Comparison of ENCODE assay signal across 11 cellular contexts in the genomic region with DNA sequence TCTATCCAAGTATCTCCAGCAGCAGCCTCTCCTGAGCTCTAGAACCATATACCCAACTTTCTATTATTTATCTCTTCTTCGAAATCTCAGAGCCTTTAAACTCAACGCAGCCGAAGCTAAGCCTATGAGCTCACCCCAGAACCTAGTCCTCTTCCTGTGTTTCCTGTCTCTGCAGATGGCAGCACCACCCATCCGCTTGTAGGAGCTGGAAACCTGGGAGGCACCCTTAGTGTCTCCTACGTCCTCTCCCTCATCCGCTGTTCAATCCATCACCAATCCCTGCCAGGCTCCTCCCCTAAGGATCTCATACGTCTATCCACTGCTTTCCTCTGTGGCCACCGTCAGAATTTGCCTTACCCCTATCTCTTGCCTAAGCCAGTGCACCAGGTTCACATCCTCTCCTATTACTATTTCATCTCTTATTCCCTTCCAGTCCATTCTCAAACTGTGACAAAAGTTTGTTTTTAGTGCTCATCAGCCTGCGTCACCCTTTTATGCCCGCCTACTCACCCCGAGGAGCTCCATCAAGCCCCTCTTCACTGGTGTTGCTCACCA. TPM values are rescaled to one million over a fixed set of nuclear protein-coding genes. Genes with fewer than 3 reads are reported as not detected.
DNase-seq lines count a peak whose midpoint lies in the region; ATAC-seq, FAIRE-seq and TF ChIP-seq lines count a peak whose summit lies in the region.
"Had no signal": no experiment of that assay in that cellular context is flagged by ENCODE, and none has a peak within 500 bp of the region (broad histone marks: within the 10 kb centered on the region; RNA-seq: fewer than 3 reads in every experiment).

No MANE protein-coding gene starts in this region.

- H3K4me1 ChIP-seq in K562 (replicated peaks in 1 of 2; ENCODE audit: control insufficient read depth in 2 of 2, insufficient read depth in 2 of 2, low read length in 2 of 2) (peaks cover 3 to 32% of the 10 kb centered on the region in 2 experiments; a peak in 4 of 5 replicates), transverse colon (peaks cover 32 to 96% (median 73%) of the 10 kb centered on the region in 4 donors), A673 (ENCODE audit: insufficient read depth, low read length, poor library complexity, severe bottlenecking) (peaks cover 46% of the 10 kb centered on the region)

- peaks cover 85% of the 10 kb centered on the region for H3K4me1 Mint-ChIP-seq in activated naive CD4-positive, alpha-beta T cell treated with anti-CD3 and anti-CD28 coated beads, Interleukin-2, amount 50 U/mL, for 24 hours
- H3K4me1 Mint-ChIP-seq in mesothelial cell of epicardium = peaks cover 90% of the 10 kb centered on the region

- in situ Hi-C loops in K562 (cut with MboI) (no loop called here), transverse colon (cut with MboI; ENCODE audit: low pct_ligation_motif_present in 1 of 4, low pct_unique_long_range_greater_than_20kb in 1 of 4, low sequenced_read_pairs in 3 of 4) (no loop called here)

- H3K27ac Mint-ChIP-seq in activated naive CD4-positive, alpha-beta T cell treated with anti-CD3 and anti-CD28 coated beads, Interleukin-2, amount 50 U/mL, for 24 hours = peak overlapping the region; percentile 9
- peak overlapping the region; percentile 92 for H3K27ac Mint-ChIP-seq in mesothelial cell of epicardium

- H3K4me2 ChIP-seq in K562 (ENCODE audit: insufficient read depth, low read length) = peak overlapping the region; percentile 1; the same call in 1 of the 2 replicates

- no TSS peak for BruUV-seq in K562 (replicated peaks; lab: Mats Ljungman, UMichigan)
- BruUV-seq in A673 (replicated peaks; lab: Mats Ljungman, UMichigan) = no TSS peak

- no peak overlapping the region for H3K9ac ChIP-seq in K562 (ENCODE audit: insufficient read depth in 1 of 2, low read depth in 2 of 2, low read length in 2 of 2)

- H3K27ac ChIP-seq in K562 (ENCODE audit: extremely low read depth, low read depth, low read length) (no peak overlapping the region), transverse colon (peak overlapping the region; percentile 27 to 96 (median 74)), A673 (ENCODE audit: low read depth, low read length, poor library complexity, severe bottlenecking) (no peak overlapping the region)

- no peak overlapping the region for H2AFZ ChIP-seq in K562 (ENCODE audit: low read depth, low read length)

- H3K36me3 Mint-ChIP-seq in activated naive CD4-positive, alpha-beta T cell treated with anti-CD3 and anti-CD28 coated beads, Interleukin-2, amount 50 U/mL, for 24 hours = peaks cover 7% of the 10 kb centered on the region
- H3K36me3 Mint-ChIP-seq in mesothelial cell of epicardium = no peaks in the 10 kb centered on the region

- H3K79me2 ChIP-seq in K562 (ENCODE audit: control insufficient read depth, insufficient read depth, low read length) = peaks cover 61% of the 10 kb centered on the region

- ATAC-seq in K562 (peak; percentile 23), HG02870 (IDR thresholded peaks at IDR 0.05; ENCODE audit: unreplicated experiment) (no peak)
- ATAC-seq: left colon had no signal

- H3K9me1 ChIP-seq in K562 (ENCODE audit: control insufficient read depth, insufficient read depth, low read length) = no peaks in the 10 kb centered on the region

- no peak for FAIRE-seq in K562 (lab: Jason Lieb, UNC)
- FAIRE-seq: bronchial epithelial cell had no signal

- H3K27me3 ChIP-seq in K562 (ENCODE audit: control insufficient read depth in 2 of 2, insufficient read depth in 2 of 2, low read length in 2 of 2) (0 out of 5 replicates have a peak, but pooled peaks cover 0 to 10% of the 10 kb centered on the region in 2 experiments), transverse colon (no peaks in the 10 kb centered on the region), A673 (replicated peaks; ENCODE audit: insufficient read depth, low read depth, low read length, poor library complexity) (no peaks in the 10 kb centered on the region)

- peak overlapping the region; percentile 63 for H3K4me3 Mint-ChIP-seq in activated naive CD4-positive, alpha-beta T cell treated with anti-CD3 and anti-CD28 coated beads, Interleukin-2, amount 50 U/mL, for 24 hours
- H3K4me3 Mint-ChIP-seq in mesothelial cell of epicardium = no peak overlapping the region

- WGBS in K562 (ENCODE audit: insufficient coverage, low coverage, missing lambda C conversion rate) = 39% methylated on average over 11 of the region's 11 CpGs
- WGBS in transverse colon (ENCODE audit: low coverage in 1 of 2), 2 donors = 79 to 88% methylated on average over 6 to 11 of the region's 11 CpGs

- no peak for DNase-seq in activated naive CD4-positive, alpha-beta T cell treated with Interleukin-2 at 50 U/mL for 16 hours
- DNase-seq in K562 (ENCODE audit: extremely low read depth in 1 of 4, low spot score in 3 of 4) (no peak), mesothelial cell of epicardium (ENCODE audit: low spot score in 2 of 2, unreplicated experiment in 2 of 2) (no peak), transverse colon (no peak), A673 (ENCODE audit: low spot score) (no peak), NCI-H1105 treated with DMSO at 0.1 percent for 48 hours (lab: John Stamatoyannopoulos, UW) (no peak)
- DNase-seq: left colon, NCI-H524 had no signal

- CTCF ChIA-PET in K562 (lab: Yijun Ruan, JAX; ENCODE audit: low intra/inter-chr PET ratio) = no interaction called here
- CTCF ChIA-PET in A673 (lab: Charles Lee) = interaction anchor here (0.6 kb wide), 1 partner anchor 17 kb away, joined by 4 read pairs; no protein-coding TSS in a partner anchor

- no peak for TF ChIP-seq CTCF in K562 (IDR thresholded peaks at IDR 0.05 in 2 of 3, conservative IDR thresholded peaks at IDR 0.05 in 1 of 3; ENCODE audit: insufficient read depth in 2 of 3, low read depth in 1 of 3, low read length in 3 of 3)
- TF ChIP-seq CTCF in mesothelial cell of epicardium (IDR thresholded peaks at IDR 0.05; ENCODE audit: unreplicated experiment) = no peak
- no peak for TF ChIP-seq CTCF in transverse colon (IDR thresholded peaks at IDR 0.05)
- TF ChIP-seq CTCF in A673 (conservative IDR thresholded peaks at IDR 0.05; ENCODE audit: low read depth, low read length) = no peak

- H3K4me3 ChIP-seq in K562 (no peak overlapping the region), transverse colon (no peak overlapping the region), A673 (ENCODE audit: low read depth, low read length, poor library complexity, severe bottlenecking) (no peak overlapping the region)

- H3K36me3 ChIP-seq in K562 (ENCODE audit: control insufficient read depth, insufficient read depth, low read length) (no peaks in the 10 kb centered on the region), transverse colon (no peaks in the 10 kb centered on the region), A673 (ENCODE audit: insufficient read depth, low read length, poor library complexity, severe bottlenecking) (no peaks in the 10 kb centered on the region)

- TF ChIP-seq POLR2A in K562 (conservative IDR thresholded peaks at IDR 0.05) (no peak), transverse colon (IDR thresholded peaks at IDR 0.05) (no peak)

- H3K27me3 Mint-ChIP-seq in activated naive CD4-positive, alpha-beta T cell treated with anti-CD3 and anti-CD28 coated beads, Interleukin-2, amount 50 U/mL, for 24 hours = no peaks in the 10 kb centered on the region
- no peaks in the 10 kb centered on the region for H3K27me3 Mint-ChIP-seq in mesothelial cell of epicardium (ENCODE audit: low read depth)

- POLR2A ChIA-PET in K562 (lab: Yijun Ruan, JAX) = interaction anchor here (0.6 to 1.3 kb wide), 2 partner anchors 9 to 1121 kb away, joined by 3 to 4 read pairs; a partner anchor contains a TSS
- POLR2A ChIA-PET in A673 (lab: Charles Lee; ENCODE audit: low non-redundant PET) = no interaction called here

- H3K9me3 Mint-ChIP-seq in activated naive CD4-positive, alpha-beta T cell treated with anti-CD3 and anti-CD28 coated beads, Interleukin-2, amount 50 U/mL, for 24 hours = no peaks in the 10 kb centered on the region
- H3K9me3 Mint-ChIP-seq in mesothelial cell of epicardium = no peaks in the 10 kb centered on the region

- H4K20me1 ChIP-seq in K562 (replicated peaks; ENCODE audit: control insufficient read depth, insufficient read depth, low read length) = peaks cover 11% of the 10 kb centered on the region

- no peak for TF ChIP-seq RAD21 in K562 (CRISPR knock-in tag; conservative IDR thresholded peaks at IDR 0.05 in 1 of 2, IDR thresholded peaks at IDR 0.05 in 1 of 2)

- intact Hi-C loops in K562 (cut with micrococcal nuclease) (no loop called here), transverse colon (cut with DNase I; ENCODE audit: low total_unique reads) (no loop called here), A673 (cut with micrococcal nuclease; ENCODE audit: unreplicated experiment) (no loop called here)

- TF ChIP-seq EP300 in K562 (IDR thresholded peaks at IDR 0.05; ENCODE audit: low read length) (no peak), transverse colon (IDR thresholded peaks at IDR 0.05; ENCODE audit: low read depth) (no peak)

- H3K9me3 ChIP-seq in K562 (replicated peaks; ENCODE audit: control insufficient read depth, insufficient read depth, low read depth, low read length) = no peaks in the 10 kb centered on the region
- H3K9me3 ChIP-seq in transverse colon = no peaks in the 10 kb centered on the region
- no peaks in the 10 kb centered on the region for H3K9me3 ChIP-seq in A673 (ENCODE audit: low read depth, low read length, poor library complexity, severe bottlenecking)

RNA-seq across cellular contexts. Expression of a gene that starts 9.6 kb away (rescaled TPM):
- 17.9 and 20.7 TPM in 2 replicates for total RNA-seq in K562 (2011; cell fraction: chromatin; rRNA removed; ENCODE audit: low replicate concordance)
- total RNA-seq in K562 (2011; cell fraction: nucleolus; rRNA removed) = 12.3 and 14.2 TPM in 2 replicates
- total RNA-seq in K562 (2011; cell fraction: nucleoplasm; rRNA removed) = 15.4 and 21.1 TPM in 2 replicates
- total RNA-seq in K562 (2014; rRNA removed) = 5.6 and 7.8 TPM in 2 replicates
- 6.2 and 6.5 TPM in 2 replicates for total RNA-seq in K562 (2014; rRNA removed; fragmentation: Illumina TruSeq; extraction: Trizol)
- total RNA-seq in K562 (2015; rRNA removed; fragmentation: Illumina TruSeq; extraction: Trizol) = 8.6 and 9.1 TPM in 2 replicates
- total RNA-seq in K562 (2021) = 10.9 and 11.5 TPM in 2 replicates
- 10.3 and 15.9 TPM in 2 replicates for polyA plus RNA-seq in K562 (2011; rRNA removed)
- polyA plus RNA-seq in K562 (2011; cell fraction: cytosol; rRNA removed) = 18.6 and 19.8 TPM in 2 replicates
- 20.0 and 20.9 TPM in 2 replicates for polyA plus RNA-seq in K562 (2011; cell fraction: nucleus; rRNA removed)
- polyA plus RNA-seq in K562 (2012) = 10.6 and 13.2 TPM in 2 replicates
- 7.8 and 9.5 TPM in 2 replicates for polyA plus RNA-seq in K562 (2014; fragmentation: Illumina TruSeq; extraction: Trizol)
- polyA plus RNA-seq in K562 (2014; fragmentation: Nextera tagmentation; extraction: Ambion mirVana) = 1 to 10 TPM in 1 of 2 experiments, under 1 TPM in 1; 0.27 to 1.0 TPM
- polyA plus RNA-seq in K562 (2014; rRNA removed) = 10.2 and 13.3 TPM in 2 replicates
- 9.5 and 10.5 TPM in 2 replicates for polyA minus RNA-seq in K562 (2011; rRNA and poly(A)+ RNA removed)
- 5.0 and 10.6 TPM in 2 replicates for polyA minus RNA-seq in K562 (2011; cell fraction: cytosol; rRNA and poly(A)+ RNA removed)
- polyA minus RNA-seq in K562 (2011; cell fraction: nucleus; rRNA and poly(A)+ RNA removed) = 10.1 and 16.2 TPM in 2 replicates
- total RNA-seq in mesothelial cell of epicardium = 137 to 140 TPM (median 138 TPM) in 3 replicates
- 100 to 1,000 TPM in 1 of 4 donors, 10 to 100 TPM in 3; 67.3 to 175 (median 95.0) TPM for total RNA-seq in transverse colon
- total RNA-seq in A673 (2021) = 41.2 and 41.4 TPM in 2 replicates

Comparison
In these comparisons a context has a peak if more than half of its experiments do, and no peak if none do; other contexts are left out.
1. H3K27ac ChIP-seq: peak in transverse colon (4 of 4); none in K562 (single experiment) and A673 (single experiment).